Comparison of ENCODE assay signal across 1 cellular context in the genomic region with DNA sequence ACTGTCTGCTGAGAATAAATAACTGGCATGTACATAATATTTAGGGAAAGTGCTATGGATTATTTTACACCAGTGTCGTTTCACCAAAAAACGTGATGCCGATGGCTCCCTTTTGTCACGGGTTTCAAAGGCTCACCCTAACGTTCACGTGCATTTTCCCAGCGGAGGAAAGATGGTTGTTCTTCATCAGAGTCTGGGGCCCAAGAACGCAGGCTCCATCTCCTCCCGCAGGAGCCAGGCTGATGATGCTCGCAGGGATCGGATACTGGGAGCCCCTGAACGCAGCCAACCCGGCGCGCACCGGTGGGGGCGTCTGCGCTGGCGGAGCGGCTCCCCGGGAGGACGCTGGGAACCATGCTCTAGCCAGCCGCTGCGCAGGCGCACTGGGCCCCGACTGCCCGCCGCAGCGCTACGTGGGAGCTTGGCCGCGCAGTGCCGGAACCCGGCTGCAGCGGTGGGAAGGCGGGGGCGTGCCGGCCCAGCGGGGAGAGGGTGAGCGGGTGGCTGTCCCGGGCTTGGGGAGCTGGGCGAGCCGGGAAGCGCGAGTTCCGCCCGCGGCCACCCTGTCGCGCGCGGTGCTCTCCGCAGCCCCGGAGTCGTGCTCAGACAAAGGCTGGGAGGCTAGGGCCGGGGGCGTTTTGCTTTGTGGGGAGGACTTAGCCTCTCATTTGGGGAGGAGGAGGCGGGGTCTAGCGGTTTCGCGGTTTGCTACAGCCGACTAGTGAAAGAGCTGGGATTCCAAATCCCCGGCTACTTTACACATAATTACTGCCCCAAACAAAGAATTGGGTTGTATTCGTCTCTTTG.
TF ChIP-seq lines count a peak whose summit lies in the region.

TSS of gene ZFP69B (plus strand) at position 793 of the 807 bp plus-strand sequence. CDS start 486 bp downstream, outside the sequence.

TF ChIP-seq in HepG2, 621 proteins besides CTCF, POLR2A, EP300 and RAD21 (continued from another document and continues in another):
- peak; percentile 45; the same call in 1 of the 2 replicates for TF ChIP-seq SIX4 (CRISPR knock-in tag; IDR thresholded peaks at IDR 0.05)
- no peak for TF ChIP-seq USF2 (IDR thresholded peaks at IDR 0.05; ENCODE audit: low read depth, low read length)
- TF ChIP-seq USF2 (CRISPR knock-in tag; IDR thresholded peaks at IDR 0.05; ENCODE audit: borderline replicate concordance), result no peak
- peak; percentile 89; the same call in 1 of the 2 replicates for TF ChIP-seq TBP (CRISPR knock-in tag; IDR thresholded peaks at IDR 0.05)
- peak; percentile 91; the same call in 1 of the 2 replicates for TF ChIP-seq SMAD1 (CRISPR knock-in tag; IDR thresholded peaks at IDR 0.05; ENCODE audit: borderline replicate concordance, low read depth)
- no peak for TF ChIP-seq ZUFSP (CRISPR knock-in tag; IDR thresholded peaks at IDR 0.05; ENCODE audit: borderline replicate concordance)
- TF ChIP-seq ZBTB10 (CRISPR knock-in tag; IDR thresholded peaks at IDR 0.05; ENCODE audit: borderline replicate concordance), result no peak
- TF ChIP-seq ZGPAT (CRISPR knock-in tag; IDR thresholded peaks at IDR 0.05), result peak; percentile 33
- no peak for TF ChIP-seq SP1 (IDR thresholded peaks at IDR 0.05)
- peak; percentile 50; the same call in 1 of the 2 replicates for TF ChIP-seq SP1 (CRISPR knock-in tag; IDR thresholded peaks at IDR 0.05)
- TF ChIP-seq, protein P1, sequence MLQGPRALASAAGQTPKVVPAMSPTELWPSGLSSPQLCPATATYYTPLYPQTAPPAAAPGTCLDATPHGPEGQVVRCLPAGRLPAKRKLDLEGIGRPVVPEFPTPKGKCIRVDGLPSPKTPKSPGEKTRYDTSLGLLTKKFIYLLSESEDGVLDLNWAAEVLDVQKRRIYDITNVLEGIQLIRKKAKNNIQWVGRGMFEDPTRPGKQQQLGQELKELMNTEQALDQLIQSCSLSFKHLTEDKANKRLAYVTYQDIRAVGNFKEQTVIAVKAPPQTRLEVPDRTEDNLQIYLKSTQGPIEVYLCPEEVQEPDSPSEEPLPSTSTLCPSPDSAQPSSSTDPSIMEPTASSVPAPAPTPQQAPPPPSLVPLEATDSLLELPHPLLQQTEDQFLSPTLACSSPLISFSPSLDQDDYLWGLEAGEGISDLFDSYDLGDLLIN (CRISPR knock-in tag; IDR thresholded peaks at IDR 0.05; ENCODE audit: borderline replicate concordance), result 0 out of 2 replicates have a peak, but pooled peaks have one; percentile 33
- TF ChIP-seq ETV6 (CRISPR knock-in tag; conservative IDR thresholded peaks at IDR 0.05), result peak; percentile 70; the same call in 1 of the 2 replicates
- TF ChIP-seq, protein P2, sequence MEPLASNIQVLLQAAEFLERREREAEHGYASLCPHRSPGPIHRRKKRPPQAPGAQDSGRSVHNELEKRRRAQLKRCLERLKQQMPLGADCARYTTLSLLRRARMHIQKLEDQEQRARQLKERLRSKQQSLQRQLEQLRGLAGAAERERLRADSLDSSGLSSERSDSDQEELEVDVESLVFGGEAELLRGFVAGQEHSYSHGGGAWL (CRISPR knock-in tag; IDR thresholded peaks at IDR 0.05), result peak; percentile 85; the same call in 1 of the 2 replicates
- TF ChIP-seq, protein P3, sequence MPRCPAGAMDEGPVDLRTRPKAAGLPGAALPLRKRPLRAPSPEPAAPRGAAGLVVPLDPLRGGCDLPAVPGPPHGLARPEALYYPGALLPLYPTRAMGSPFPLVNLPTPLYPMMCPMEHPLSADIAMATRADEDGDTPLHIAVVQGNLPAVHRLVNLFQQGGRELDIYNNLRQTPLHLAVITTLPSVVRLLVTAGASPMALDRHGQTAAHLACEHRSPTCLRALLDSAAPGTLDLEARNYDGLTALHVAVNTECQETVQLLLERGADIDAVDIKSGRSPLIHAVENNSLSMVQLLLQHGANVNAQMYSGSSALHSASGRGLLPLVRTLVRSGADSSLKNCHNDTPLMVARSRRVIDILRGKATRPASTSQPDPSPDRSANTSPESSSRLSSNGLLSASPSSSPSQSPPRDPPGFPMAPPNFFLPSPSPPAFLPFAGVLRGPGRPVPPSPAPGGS (CRISPR knock-in tag; IDR thresholded peaks at IDR 0.05), result no peak
- TF ChIP-seq KDM1A (CRISPR knock-in tag; IDR thresholded peaks at IDR 0.05), result no peak
- TF ChIP-seq ZBED4 (CRISPR knock-in tag; IDR thresholded peaks at IDR 0.05; ENCODE audit: borderline replicate concordance), result peak; percentile 76
- TF ChIP-seq, protein P4, sequence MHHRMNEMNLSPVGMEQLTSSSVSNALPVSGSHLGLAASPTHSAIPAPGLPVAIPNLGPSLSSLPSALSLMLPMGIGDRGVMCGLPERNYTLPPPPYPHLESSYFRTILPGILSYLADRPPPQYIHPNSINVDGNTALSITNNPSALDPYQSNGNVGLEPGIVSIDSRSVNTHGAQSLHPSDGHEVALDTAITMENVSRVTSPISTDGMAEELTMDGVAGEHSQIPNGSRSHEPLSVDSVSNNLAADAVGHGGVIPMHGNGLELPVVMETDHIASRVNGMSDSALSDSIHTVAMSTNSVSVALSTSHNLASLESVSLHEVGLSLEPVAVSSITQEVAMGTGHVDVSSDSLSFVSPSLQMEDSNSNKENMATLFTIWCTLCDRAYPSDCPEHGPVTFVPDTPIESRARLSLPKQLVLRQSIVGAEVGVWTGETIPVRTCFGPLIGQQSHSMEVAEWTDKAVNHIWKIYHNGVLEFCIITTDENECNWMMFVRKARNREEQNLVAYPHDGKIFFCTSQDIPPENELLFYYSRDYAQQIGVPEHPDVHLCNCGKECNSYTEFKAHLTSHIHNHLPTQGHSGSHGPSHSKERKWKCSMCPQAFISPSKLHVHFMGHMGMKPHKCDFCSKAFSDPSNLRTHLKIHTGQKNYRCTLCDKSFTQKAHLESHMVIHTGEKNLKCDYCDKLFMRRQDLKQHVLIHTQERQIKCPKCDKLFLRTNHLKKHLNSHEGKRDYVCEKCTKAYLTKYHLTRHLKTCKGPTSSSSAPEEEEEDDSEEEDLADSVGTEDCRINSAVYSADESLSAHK (CRISPR knock-in tag; IDR thresholded peaks at IDR 0.05; ENCODE audit: borderline replicate concordance), result no peak
- 0 out of 2 replicates have a peak, but pooled peaks have one; percentile 58 for TF ChIP-seq ZZZ3 (CRISPR knock-in tag; IDR thresholded peaks at IDR 0.05; ENCODE audit: borderline replicate concordance)
- peak; percentile 54 for TF ChIP-seq MED8 (CRISPR knock-in tag; IDR thresholded peaks at IDR 0.05; ENCODE audit: insufficient replicate concordance)
- TF ChIP-seq JARID2 (CRISPR knock-in tag; IDR thresholded peaks at IDR 0.05; ENCODE audit: insufficient replicate concordance), result no peak
- TF ChIP-seq, protein P5, sequence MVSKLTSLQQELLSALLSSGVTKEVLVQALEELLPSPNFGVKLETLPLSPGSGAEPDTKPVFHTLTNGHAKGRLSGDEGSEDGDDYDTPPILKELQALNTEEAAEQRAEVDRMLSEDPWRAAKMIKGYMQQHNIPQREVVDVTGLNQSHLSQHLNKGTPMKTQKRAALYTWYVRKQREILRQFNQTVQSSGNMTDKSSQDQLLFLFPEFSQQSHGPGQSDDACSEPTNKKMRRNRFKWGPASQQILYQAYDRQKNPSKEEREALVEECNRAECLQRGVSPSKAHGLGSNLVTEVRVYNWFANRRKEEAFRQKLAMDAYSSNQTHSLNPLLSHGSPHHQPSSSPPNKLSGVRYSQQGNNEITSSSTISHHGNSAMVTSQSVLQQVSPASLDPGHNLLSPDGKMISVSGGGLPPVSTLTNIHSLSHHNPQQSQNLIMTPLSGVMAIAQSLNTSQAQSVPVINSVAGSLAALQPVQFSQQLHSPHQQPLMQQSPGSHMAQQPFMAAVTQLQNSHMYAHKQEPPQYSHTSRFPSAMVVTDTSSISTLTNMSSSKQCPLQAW (CRISPR knock-in tag; IDR thresholded peaks at IDR 0.05), result peak; percentile 63; the same call in 1 of the 2 replicates
- TF ChIP-seq REXO4 (CRISPR knock-in tag; IDR thresholded peaks at IDR 0.05; ENCODE audit: borderline replicate concordance), result no peak; the same call in 1 of the 2 replicates
- 0 out of 2 replicates have a peak, but pooled peaks have one; percentile 73 for TF ChIP-seq ZNF550 (CRISPR knock-in tag; IDR thresholded peaks at IDR 0.05; ENCODE audit: borderline replicate concordance)
- TF ChIP-seq MTF2 (CRISPR knock-in tag; IDR thresholded peaks at IDR 0.05; ENCODE audit: borderline replicate concordance), result peak; percentile 84
- TF ChIP-seq ZC3H4 (CRISPR knock-in tag; IDR thresholded peaks at IDR 0.05; ENCODE audit: borderline replicate concordance), result no peak
- 0 out of 2 replicates have a peak, but pooled peaks have one; percentile 59 for TF ChIP-seq FIP1L1 (IDR thresholded peaks at IDR 0.05; ENCODE audit: borderline replicate concordance, insufficient read depth, low read depth, low read length)
- peak; percentile 28; the same call in 1 of the 2 replicates for TF ChIP-seq FOXA3 (CRISPR knock-in tag; IDR thresholded peaks at IDR 0.05)
- TF ChIP-seq PAX8 (CRISPR knock-in tag; IDR thresholded peaks at IDR 0.05; ENCODE audit: borderline replicate concordance), result no peak
- no peak for TF ChIP-seq MYNN (CRISPR knock-in tag; IDR thresholded peaks at IDR 0.05; ENCODE audit: low read depth)
- no peak for TF ChIP-seq KLF12 (CRISPR knock-in tag; IDR thresholded peaks at IDR 0.05; ENCODE audit: borderline replicate concordance)
- no peak for TF ChIP-seq RFXANK (CRISPR knock-in tag; IDR thresholded peaks at IDR 0.05)
